Comparison of ENCODE assay signal across 16 cellular contexts in genomic region chr19:18053571-18054219, GRCh38. TPM values are rescaled to one million over a fixed set of nuclear protein-coding genes. Genes with fewer than 3 reads are reported as not detected.
DNase-seq lines count a peak whose midpoint lies in the region; ATAC-seq and TF ChIP-seq lines count a peak whose summit lies in the region.
"Had no signal": no experiment of that assay in that cellular context is flagged by ENCODE, and none has a peak within 500 bp of the region (broad histone marks: within the 10 kb centered on the region; RNA-seq: fewer than 3 reads in every experiment).

No MANE protein-coding gene starts in this region.

- no peak for TF ChIP-seq POLR2A in sigmoid colon (IDR thresholded peaks at IDR 0.05)

- no peaks in the 10 kb centered on the region for H3K9me3 Mint-ChIP-seq in neural progenitor cell
- H3K9me3 Mint-ChIP-seq: T-helper 1 cell treated with Interleukin-12 subunit alpha and Interleukin-12 subunit beta and Interleukin-4 antibody, amounts not matched to agents 30 μg/mL and 1 μg/mL, for 36 hours had no signal

- H3K27me3 Mint-ChIP-seq in neural progenitor cell (ENCODE audit: insufficient read depth, low read depth) = peaks cover 10% of the 10 kb centered on the region

- no peak for TF ChIP-seq EP300 in sigmoid colon (IDR thresholded peaks at IDR 0.05)

- DNase-seq in DMS53 (lab: John Stamatoyannopoulos, UW) (peak; percentile 26), DMS53 treated with DMSO at 0.1 percent for 48 hours (lab: John Stamatoyannopoulos, UW; ENCODE audit: unreplicated experiment) (no peak), SJSA1 (ENCODE audit: low read depth in 1 of 2, low spot score in 2 of 2) (peak; percentile 76 to 88), epithelial cell of prostate (ENCODE audit: low read depth, low spot score) (no peak), sigmoid colon (no peak), COLO668 (lab: John Stamatoyannopoulos, UW; ENCODE audit: unreplicated experiment) (no peak), sciatic nerve (ENCODE audit: low spot score) (no peak), neural progenitor cell (ENCODE audit: low spot score) (no peak)
- DNase-seq: activated CD4-positive, alpha-beta T cell treated with anti-CD3 and anti-CD28 coated beads, Interleukin-2, amount 50 U/mL, for 4 hours; activated gamma-delta T cell; Caco-2; NCI-H1092 treated with DMSO at 0.1 percent for 48 hours had no signal

- WGBS in sigmoid colon, 2 donors = 60 to 75% methylated on average over 9 of the region's 9 CpGs

- H3K4me1 ChIP-seq in SJSA1 (replicated peaks) (peaks cover 30% of the 10 kb centered on the region), sigmoid colon (peaks cover 0 to 40% (median 29%) of the 10 kb centered on the region in 4 donors), neural progenitor cell (no peaks in the 10 kb centered on the region)
- H3K4me1 ChIP-seq: Caco-2 had no signal

- no peak for TF ChIP-seq CTCF in sigmoid colon (IDR thresholded peaks at IDR 0.05)
- TF ChIP-seq CTCF in neural progenitor cell (IDR thresholded peaks at IDR 0.05) = no peak

- no peak for ATAC-seq in sciatic nerve

- H3K36me3 ChIP-seq in SJSA1 = no peaks in the 10 kb centered on the region
- H3K36me3 ChIP-seq in sigmoid colon = no peaks in the 10 kb centered on the region
- no peaks in the 10 kb centered on the region for H3K36me3 ChIP-seq in neural progenitor cell
- H3K36me3 ChIP-seq: neutrophil had no signal

- H4K20me1 ChIP-seq in neural progenitor cell (ENCODE audit: low read depth) = no peaks in the 10 kb centered on the region

- no peaks in the 10 kb centered on the region for H3K36me3 Mint-ChIP-seq in neural progenitor cell

- no peak overlapping the region for H3K27ac Mint-ChIP-seq in neural progenitor cell

- no peak overlapping the region for H3K4me3 Mint-ChIP-seq in neural progenitor cell
- H3K4me3 Mint-ChIP-seq: T-helper 1 cell treated with Interleukin-12 subunit alpha and Interleukin-12 subunit beta and Interleukin-4 antibody, amounts not matched to agents 30 μg/mL and 1 μg/mL, for 36 hours had no signal

- H2AFZ ChIP-seq in neural progenitor cell (replicated peaks) = no peak overlapping the region
- H2AFZ ChIP-seq: PC-9 had no signal

- peaks cover 9% of the 10 kb centered on the region for H3F3A ChIP-seq in neural progenitor cell (ENCODE audit: low read depth)

- H3K9me3 ChIP-seq in SJSA1 (replicated peaks) (no peaks in the 10 kb centered on the region), sigmoid colon (no peaks in the 10 kb centered on the region), neural progenitor cell (ENCODE audit: low read depth) (no peaks in the 10 kb centered on the region)
- H3K9me3 ChIP-seq: Caco-2, neutrophil had no signal

- H3K9ac ChIP-seq in neural progenitor cell = no peak overlapping the region

- no peaks in the 10 kb centered on the region for H3K79me2 ChIP-seq in neural progenitor cell (ENCODE audit: low read depth)

- H3K27me3 ChIP-seq in SJSA1 (replicated peaks) (no peaks in the 10 kb centered on the region), sigmoid colon (no peaks in the 10 kb centered on the region), neural progenitor cell (no peaks in the 10 kb centered on the region)

- peak overlapping the region; percentile 60 for H3K27ac ChIP-seq in SJSA1
- H3K27ac ChIP-seq in epithelial cell of prostate = peak overlapping the region; percentile 7
- peak overlapping the region in 3 of 4 donors; percentile 5 to 7 (median 7) for H3K27ac ChIP-seq in sigmoid colon
- no peak overlapping the region for H3K27ac ChIP-seq in neural progenitor cell
- H3K27ac ChIP-seq: 22Rv1, neutrophil, PC-9 had no signal

- peaks cover 7% of the 10 kb centered on the region for H3K4me1 Mint-ChIP-seq in neural progenitor cell

- H3K4me3 ChIP-seq in SJSA1 (no peak overlapping the region), sigmoid colon (no peak overlapping the region), neural progenitor cell (no peak overlapping the region)
- H3K4me3 ChIP-seq: PC-9 had no signal

- H3K4me2 ChIP-seq in neural progenitor cell = no peak overlapping the region
- H3K4me2 ChIP-seq: PC-9 had no signal

- intact Hi-C loops in sigmoid colon (cut with DNase I) = no loop called here
- intact Hi-C loops in sciatic nerve (cut with DNase I) = no loop called here

RNA-seq across cellular contexts. Expression of gene IL12RB1, which starts 33.0 kb away (rescaled TPM):
- 0.21 TPM in 1 of 2 replicates, not detected in the other for total RNA-seq in SJSA1 (2014; rRNA removed; shearing (Covaris generic))
- total RNA-seq in sigmoid colon = 1 to 10 TPM in 2 of 4 donors, under 1 TPM in 1, not detected in 1; 0.99 to 2.2 (median 1.4) TPM
- polyA plus RNA-seq in sigmoid colon = 1 to 10 TPM; 1.8 to 6.0 (median 5.9) TPM
- 2.1 TPM for total RNA-seq in sciatic nerve
- not detected in 2 replicates for total RNA-seq in neural progenitor cell (ENCODE audit: low replicate concordance)
- total RNA-seq: Caco-2 had no signal

RNA-seq across cellular contexts. Expression of gene MAST3, which starts 43.9 kb away (rescaled TPM):
- total RNA-seq in SJSA1 (2014; rRNA removed; shearing (Covaris generic)) = 1.2 and 2.3 TPM in 2 replicates
- 1 to 10 TPM; 2.6 to 6.9 (median 3.3) TPM for total RNA-seq in sigmoid colon
- polyA plus RNA-seq in sigmoid colon = 10 to 100 TPM in 1 of 3 donors, 1 to 10 TPM in 2; 4.2 to 16.3 (median 5.3) TPM
- total RNA-seq in sciatic nerve = 20.1 TPM
- 2.1 and 5.1 TPM in 2 replicates for total RNA-seq in neural progenitor cell (ENCODE audit: low replicate concordance)

RNA-seq across cellular contexts. Expression of gene ARRDC2, which starts 45.7 kb away (rescaled TPM):
- total RNA-seq in SJSA1 (2014; rRNA removed; shearing (Covaris generic)) = 21.4 and 41.9 TPM in 2 replicates
- 10 to 100 TPM; 34.5 to 54.2 (median 37.0) TPM for total RNA-seq in sigmoid colon
- 10 to 100 TPM; 22.2 to 44.2 (median 36.5) TPM for polyA plus RNA-seq in sigmoid colon
- total RNA-seq in sciatic nerve = 38.2 TPM
- total RNA-seq in neural progenitor cell (ENCODE audit: low replicate concordance) = 4.7 and 14.4 TPM in 2 replicates

Comparison
In these comparisons a context has a peak if more than half of its experiments do, and no peak if none do; other contexts are left out.
1. DNase-seq: peak in DMS53 (single experiment) and SJSA1 (2 of 2); none in DMS53 treated with DMSO at 0.1 percent for 48 hours (single experiment), epithelial cell of prostate (single experiment), sigmoid colon (single experiment), COLO668 (single experiment), sciatic nerve (single experiment) and neural progenitor cell (single experiment).